18 cellular contexts compared by ENCODE assay signal in the genomic region with DNA sequence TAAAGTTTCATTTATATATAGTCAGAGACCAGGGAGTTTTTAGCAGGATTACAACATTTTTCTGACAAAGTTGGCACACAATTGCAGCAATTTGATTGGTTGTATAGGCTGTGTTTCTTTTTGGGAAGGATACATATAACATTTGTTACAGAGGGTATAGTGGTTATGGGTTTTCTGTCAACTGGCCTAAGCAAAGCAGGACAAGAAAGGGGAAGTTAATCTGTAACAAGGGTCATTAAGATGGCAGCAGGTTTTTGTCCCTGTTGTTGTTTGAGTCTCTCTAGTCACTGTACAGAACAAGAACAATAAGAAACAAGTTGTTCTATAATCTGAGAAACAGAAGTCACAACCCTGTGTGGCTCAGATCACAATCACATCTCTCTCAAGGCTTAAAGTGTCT. TPM values are rescaled to one million over a fixed set of nuclear protein-coding genes. Genes with fewer than 3 reads are reported as not detected.
"Had no signal": no experiment of that assay in that cellular context is flagged by ENCODE, and none has a peak within 500 bp of the region (broad histone marks: within the 10 kb centered on the region; RNA-seq: fewer than 3 reads in every experiment).

No MANE protein-coding gene starts in this region.

- H2AFZ ChIP-seq: neural progenitor cell had no signal

- FAIRE-seq: urothelium cell line had no signal

- H3K4me2 ChIP-seq: neural progenitor cell had no signal

- DNase-seq: activated CD4-positive, alpha-beta T cell treated with anti-CD3 and anti-CD28 coated beads for 48 hours; activated CD8-positive, alpha-beta memory T cell treated with anti-CD3 and anti-CD28 coated beads, Interleukin-2, amount 50 U/mL, for 48 hours; activated CD8-positive, alpha-beta T cell treated with anti-CD3 and anti-CD28 coated beads, Interleukin-2, amount 10 ng/mL, durations not matched to agents 7 days and 5 days; activated naive CD4-positive, alpha-beta T cell treated with Interleukin-2 at 50 U/mL for 16 hours; activated naive CD8-positive, alpha-beta T cell treated with anti-CD3 and anti-CD28 coated beads, Interleukin-2, amount 50 U/mL, for 24 hours; caudate nucleus; cortex of kidney; effector memory CD4-positive, alpha-beta T cell; hippocampal formation; ovary; stimulated activated CD4-positive, alpha-beta T cell treated with anti-CD3 and anti-CD28 coated beads, Interleukin-15, amount 100 ng/mL, for 24 hours; stimulated activated CD4-positive, alpha-beta T cell treated with anti-CD3 and anti-CD28 coated beads, Interleukin-4, amount 100 ng/mL, for 4 hours; stimulated activated naive CD8-positive, alpha-beta T cell treated with anti-CD3 and anti-CD28 coated beads, Interleukin-15, amount 100 ng/mL, for 72 hours; T1000 had no signal

- H3K36me3 ChIP-seq: neural progenitor cell, ovary, thoracic aorta had no signal

- H3K9me3 ChIP-seq: ovary, thoracic aorta had no signal

- H3K27me3 ChIP-seq: neural progenitor cell, ovary had no signal

- H3K27ac ChIP-seq: neural progenitor cell, ovary had no signal

- ATAC-seq: activated CD8-positive, alpha-beta T cell treated with anti-CD3 and anti-CD28 coated beads, Interleukin-2, amount 10 ng/mL, durations not matched to agents 7 days and 5 days; activated naive CD8-positive, alpha-beta T cell treated with anti-CD3 and anti-CD28 coated beads, Interleukin-2, amount 50 U/mL, for 24 hours; stimulated activated naive CD8-positive, alpha-beta T cell treated with anti-CD3 and anti-CD28 coated beads, Interleukin-15, amount 100 ng/mL, for 72 hours; WTC11 had no signal

- H3K9ac ChIP-seq: neural progenitor cell had no signal

- H3K4me3 ChIP-seq: neural progenitor cell, ovary, thoracic aorta had no signal

RNA-seq across cellular contexts. Expression of a gene that starts 41.4 kb away (rescaled TPM):
- total RNA-seq: activated CD8-positive, alpha-beta T cell treated with anti-CD3 and anti-CD28 coated beads, Interleukin-2, amount 10 ng/mL, durations not matched to agents 7 days and 5 days had no signal
